Comparison of ENCODE assay signal across 19 cellular contexts in genomic region chr16:89844739-89845339, GRCh38. TPM values are rescaled to one million over a fixed set of nuclear protein-coding genes. Genes with fewer than 3 reads are reported as not detected.
DNase-seq lines count a peak whose midpoint lies in the region; ATAC-seq and TF ChIP-seq lines count a peak whose summit lies in the region.
"Had no signal": no experiment of that assay in that cellular context is flagged by ENCODE, and none has a peak within 500 bp of the region (broad histone marks: within the 10 kb centered on the region; RNA-seq: fewer than 3 reads in every experiment).

No MANE protein-coding gene starts in this region.

- H3K56ac ChIP-seq in H9 (ENCODE audit: insufficient read length, low read depth, low read length), result no peak overlapping the region

- no peaks in the 10 kb centered on the region for H3K27me3 Mint-ChIP-seq in CD8-positive, alpha-beta T cell (ENCODE audit: low read depth)
- H3K27me3 Mint-ChIP-seq in H9 (ENCODE audit: low read depth), result no peaks in the 10 kb centered on the region
- no peaks in the 10 kb centered on the region for H3K27me3 Mint-ChIP-seq in natural killer cell treated with Interleukin-12 subunit alpha and Interleukin-12 subunit beta and Interleukin-15 and Interleukin-18, amount 100 ng/mL, for 72 hours
- H3K27me3 Mint-ChIP-seq in naive thymus-derived CD4-positive, alpha-beta T cell, result peaks cover 0 to 5% (median 0%) of the 10 kb centered on the region in 5 donors
- H3K27me3 Mint-ChIP-seq in activated CD4-positive, alpha-beta T cell treated with anti-CD3 and anti-CD28 coated beads, Interleukin-2, amount 10 ng/mL, durations not matched to agents 24 days and 14 days, result no peaks in the 10 kb centered on the region

- CTCF ChIA-PET in CD8-positive, alpha-beta T cell (lab: Charles Lee), result interaction anchor here (1.5 to 3.1 kb wide), 3 partner anchors 15 to 145 kb away, joined by 3 to 10 read pairs (median 9); no protein-coding TSS in a partner anchor
- CTCF ChIA-PET in naive thymus-derived CD4-positive, alpha-beta T cell (lab: Charles Lee), result no interaction called here

- no peak overlapping the region for H2BK15ac ChIP-seq in H9 (ENCODE audit: low read depth, low read length)

- no peak for TF ChIP-seq CTCF in CD8-positive, alpha-beta T cell (IDR thresholded peaks at IDR 0.05)
- TF ChIP-seq CTCF in H9 (conservative IDR thresholded peaks at IDR 0.05), result no peak
- no peak for TF ChIP-seq CTCF in SU-DHL-6 (IDR thresholded peaks at IDR 0.05; ENCODE audit: insufficient read depth, low read length, poor library complexity, severe bottlenecking)

- H3F3A ChIP-seq in SU-DHL-6 (ENCODE audit: insufficient read depth), result peaks cover 23% of the 10 kb centered on the region

- H3K23me2 ChIP-seq in H9 (ENCODE audit: insufficient read length, low read depth, low read length, poor library complexity, severe bottlenecking), result no peaks in the 10 kb centered on the region

- no peak overlapping the region for H2BK5ac ChIP-seq in H9 (ENCODE audit: insufficient read length, low read length)

- no peak overlapping the region for H3K4me3 ChIP-seq in CD8-positive, alpha-beta T cell (ENCODE audit: low read depth, low read length)
- H3K4me3 ChIP-seq in SU-DHL-6 (ENCODE audit: insufficient read depth, low read length, poor library complexity, severe bottlenecking), result no peak overlapping the region
- H3K4me3 ChIP-seq in naive thymus-derived CD4-positive, alpha-beta T cell (ENCODE audit: low read length), result no peak overlapping the region
- H3K4me3 ChIP-seq: GM23248, SJCRH30 had no signal

- no peaks in the 10 kb centered on the region for H3K79me1 ChIP-seq in H9 (ENCODE audit: insufficient read depth, low read depth, low read length, poor library complexity, severe bottlenecking)

- 0 out of 2 replicates have a peak overlapping the region, but pooled peaks have one; percentile 31 for H3K14ac ChIP-seq in H9 (ENCODE audit: insufficient read depth, low read length)

- H2BK120ac ChIP-seq in H9 (ENCODE audit: low read depth, low read length, poor library complexity, severe bottlenecking), result no peak overlapping the region

- H3K4me1 Mint-ChIP-seq in CD8-positive, alpha-beta T cell (ENCODE audit: low read depth), result peaks cover 15% of the 10 kb centered on the region
- peaks cover 5 to 8% of the 10 kb centered on the region in 2 experiments; a peak in 3 of 4 replicates for H3K4me1 Mint-ChIP-seq in H9
- peaks cover 6 to 18% of the 10 kb centered on the region in 2 donors for H3K4me1 Mint-ChIP-seq in natural killer cell treated with Interleukin-12 subunit alpha and Interleukin-12 subunit beta and Interleukin-15 and Interleukin-18, amount 100 ng/mL, for 72 hours (ENCODE audit: low read depth in 2 of 2)
- peaks cover 3 to 13% (median 10%) of the 10 kb centered on the region in 7 donors for H3K4me1 Mint-ChIP-seq in naive thymus-derived CD4-positive, alpha-beta T cell
- peaks cover 10% of the 10 kb centered on the region for H3K4me1 Mint-ChIP-seq in activated CD4-positive, alpha-beta T cell treated with anti-CD3 and anti-CD28 coated beads, Interleukin-2, amount 10 ng/mL, durations not matched to agents 24 days and 14 days

- peak overlapping the region; percentile 29 for H3K4me3 Mint-ChIP-seq in CD8-positive, alpha-beta T cell
- H3K4me3 Mint-ChIP-seq in H9, result no peak overlapping the region
- H3K4me3 Mint-ChIP-seq in natural killer cell treated with Interleukin-12 subunit alpha and Interleukin-12 subunit beta and Interleukin-15 and Interleukin-18, amount 100 ng/mL, for 72 hours, result peak overlapping the region; percentile 25
- H3K4me3 Mint-ChIP-seq in naive thymus-derived CD4-positive, alpha-beta T cell, result peak overlapping the region in 5 of 10 donors; percentile 44 to 64 (median 54)
- no peak overlapping the region for H3K4me3 Mint-ChIP-seq in activated CD4-positive, alpha-beta T cell treated with anti-CD3 and anti-CD28 coated beads, Interleukin-2, amount 10 ng/mL, durations not matched to agents 24 days and 14 days

- H3K9ac ChIP-seq in H9 (ENCODE audit: extremely low read depth, insufficient read length, low read length) (no peak overlapping the region), SU-DHL-6 (ENCODE audit: low read length) (peak overlapping the region; percentile 45)
- H3K9ac ChIP-seq: GM23248 had no signal

- H4K91ac ChIP-seq in H9 (ENCODE audit: insufficient read length, low read depth, low read length), result no peak overlapping the region

- H3K4me1 ChIP-seq in CD8-positive, alpha-beta T cell (ENCODE audit: insufficient read depth, low read length), result peaks cover 24% of the 10 kb centered on the region
- no peaks in the 10 kb centered on the region; the same call in 1 of the 2 replicates for H3K4me1 ChIP-seq in H9 (ENCODE audit: insufficient read depth, low read length)
- peaks cover 3 to 17% of the 10 kb centered on the region in 2 donors for H3K4me1 ChIP-seq in naive thymus-derived CD4-positive, alpha-beta T cell (ENCODE audit: control insufficient read depth in 2 of 2, insufficient read depth in 2 of 2, low read length in 2 of 2)

- no peak overlapping the region for H3T11ph ChIP-seq in H9 (ENCODE audit: low read length)

- no peaks in the 10 kb centered on the region for H3K36me3 ChIP-seq in CD8-positive, alpha-beta T cell (ENCODE audit: insufficient read depth, low read length)
- no peaks in the 10 kb centered on the region for H3K36me3 ChIP-seq in SU-DHL-6 (ENCODE audit: low read length)
- no peaks in the 10 kb centered on the region for H3K36me3 ChIP-seq in naive thymus-derived CD4-positive, alpha-beta T cell (ENCODE audit: control insufficient read depth in 2 of 3, insufficient read depth in 3 of 3, low read length in 3 of 3)
- H3K36me3 ChIP-seq: SJCRH30 had no signal

- H3K9me3 Mint-ChIP-seq in CD8-positive, alpha-beta T cell, result no peaks in the 10 kb centered on the region
- no peaks in the 10 kb centered on the region for H3K9me3 Mint-ChIP-seq in H9
- no peaks in the 10 kb centered on the region for H3K9me3 Mint-ChIP-seq in natural killer cell treated with Interleukin-12 subunit alpha and Interleukin-12 subunit beta and Interleukin-15 and Interleukin-18, amount 100 ng/mL, for 72 hours
- no peaks in the 10 kb centered on the region for H3K9me3 Mint-ChIP-seq in naive thymus-derived CD4-positive, alpha-beta T cell
- H3K9me3 Mint-ChIP-seq in activated CD4-positive, alpha-beta T cell treated with anti-CD3 and anti-CD28 coated beads, Interleukin-2, amount 10 ng/mL, durations not matched to agents 24 days and 14 days, result no peaks in the 10 kb centered on the region
- H3K9me3 Mint-ChIP-seq: CD14-positive monocyte had no signal

- no peak overlapping the region for H4K8ac ChIP-seq in H9 (replicated peaks; ENCODE audit: insufficient read length, low read depth, low read length)

- no peak overlapping the region for H3K27ac ChIP-seq in CD8-positive, alpha-beta T cell (ENCODE audit: low read depth, low read length)
- H3K27ac ChIP-seq in H9 (ENCODE audit: insufficient read length, low read depth, low read length) (no peak overlapping the region), SU-DHL-6 (ENCODE audit: low read depth, low read length) (peak overlapping the region; percentile 88)
- no peak overlapping the region for H3K27ac ChIP-seq in naive thymus-derived CD4-positive, alpha-beta T cell (ENCODE audit: low read depth, low read length)
- H3K27ac ChIP-seq: GM23248, SJCRH30 had no signal

- intact Hi-C loops in CD8-positive, alpha-beta T cell (cut with DNase I, micrococcal nuclease), result no loop called here
- intact Hi-C loops in naive thymus-derived CD4-positive, alpha-beta T cell (cut with micrococcal nuclease), result no loop called here
- intact Hi-C loops in activated CD4-positive, alpha-beta T cell treated with anti-CD3 and anti-CD28 coated beads, Interleukin-2, amount 10 ng/mL, durations not matched to agents 24 days and 14 days (cut with micrococcal nuclease), result no loop called here

- H3K9me3 ChIP-seq in CD8-positive, alpha-beta T cell (ENCODE audit: low read length), result no peaks in the 10 kb centered on the region
- H3K9me3 ChIP-seq in H9 (ENCODE audit: control insufficient read depth, low read depth, low read length) (no peaks in the 10 kb centered on the region), SU-DHL-6 (ENCODE audit: insufficient read depth, low read length) (no peaks in the 10 kb centered on the region)
- H3K9me3 ChIP-seq in naive thymus-derived CD4-positive, alpha-beta T cell (ENCODE audit: control insufficient read depth in 2 of 3, low read length in 3 of 3), result no peaks in the 10 kb centered on the region
- H3K9me3 ChIP-seq: SJCRH30 had no signal

- no peak overlapping the region for H4K5ac ChIP-seq in H9 (ENCODE audit: insufficient read length, low read depth, low read length)

- H3K4ac ChIP-seq in H9 (ENCODE audit: low read depth, low read length), result no peak overlapping the region

- H2BK12ac ChIP-seq in H9 (ENCODE audit: insufficient read length, low read depth, low read length), result no peak overlapping the region

- no peak overlapping the region for H3K23ac ChIP-seq in H9 (ENCODE audit: insufficient read length, low read depth, low read length)

- no peak overlapping the region for H2BK20ac ChIP-seq in H9 (ENCODE audit: low read depth, low read length, poor library complexity, severe bottlenecking)

- H4K20me1 ChIP-seq in H9 (ENCODE audit: control insufficient read depth, insufficient read depth, insufficient read length) (peaks cover 2% of the 10 kb centered on the region), SU-DHL-6 (ENCODE audit: low read depth, low read length) (no peaks in the 10 kb centered on the region)

- no peaks in the 10 kb centered on the region for H3K9me2 ChIP-seq in SU-DHL-6 (replicated peaks; ENCODE audit: insufficient read depth, low read length)

- WGBS in H9 (ENCODE audit: extremely low coverage, insufficient read length, low lambda C conversion rate), result no CpG with 5 or more reads among the region's 13 CpGs

- no peak overlapping the region for H3K4me2 ChIP-seq in H9 (ENCODE audit: insufficient read depth, insufficient read length, low read length)
- H3K4me2 ChIP-seq in SU-DHL-6 (ENCODE audit: low read depth, low read length, poor library complexity, severe bottlenecking), result peak overlapping the region; percentile 53

- no peaks in the 10 kb centered on the region for H3K36me3 Mint-ChIP-seq in CD8-positive, alpha-beta T cell
- peaks cover 0 to 3% (median 0%) of the 10 kb centered on the region in 3 experiments; a peak in 1 of 7 replicates for H3K36me3 Mint-ChIP-seq in H9 (ENCODE audit: insufficient read depth in 1 of 3, low read depth in 3 of 3)
- H3K36me3 Mint-ChIP-seq in natural killer cell treated with Interleukin-12 subunit alpha and Interleukin-12 subunit beta and Interleukin-15 and Interleukin-18, amount 100 ng/mL, for 72 hours, result no peaks in the 10 kb centered on the region
- no peaks in the 10 kb centered on the region for H3K36me3 Mint-ChIP-seq in naive thymus-derived CD4-positive, alpha-beta T cell
- H3K36me3 Mint-ChIP-seq in activated CD4-positive, alpha-beta T cell treated with anti-CD3 and anti-CD28 coated beads, Interleukin-2, amount 10 ng/mL, durations not matched to agents 24 days and 14 days (ENCODE audit: low read depth), result no peaks in the 10 kb centered on the region
- H3K36me3 Mint-ChIP-seq: CD14-positive monocyte had no signal

- no peaks in the 10 kb centered on the region for H3K79me2 ChIP-seq in H9 (ENCODE audit: insufficient read depth, low read length)
- H3K79me2 ChIP-seq in SU-DHL-6 (ENCODE audit: insufficient read depth, low read length), result no peaks in the 10 kb centered on the region

- H2AFZ ChIP-seq in H9 (ENCODE audit: low read length), result no peak overlapping the region
- H2AFZ ChIP-seq in SU-DHL-6 (ENCODE audit: low read depth, low read length, severe bottlenecking), result peak overlapping the region; percentile 79
- H2AFZ ChIP-seq: GM23248 had no signal

- no peaks in the 10 kb centered on the region for H3K27me3 ChIP-seq in CD8-positive, alpha-beta T cell (ENCODE audit: insufficient read depth, low read length)
- H3K27me3 ChIP-seq in H9 (ENCODE audit: insufficient read depth, low read length) (no peaks in the 10 kb centered on the region), SU-DHL-6 (ENCODE audit: low read length) (no peaks in the 10 kb centered on the region)
- no peaks in the 10 kb centered on the region for H3K27me3 ChIP-seq in naive thymus-derived CD4-positive, alpha-beta T cell (ENCODE audit: control insufficient read depth in 2 of 2, insufficient read depth in 2 of 2, low read length in 2 of 2)
- H3K27me3 ChIP-seq: SJCRH30 had no signal

- no peak overlapping the region for H3K18ac ChIP-seq in H9 (ENCODE audit: insufficient read length, low read depth, low read length)

- POLR2A ChIA-PET in CD8-positive, alpha-beta T cell (lab: Charles Lee), result no interaction called here
- POLR2A ChIA-PET in naive thymus-derived CD4-positive, alpha-beta T cell (lab: Charles Lee), result interaction anchor here (1.1 to 1.2 kb wide), 2 partner anchors 15 to 23 kb away, joined by 3 read pairs; no protein-coding TSS in a partner anchor

- DNase-seq in CD8-positive, alpha-beta T cell, result peak in 1 of 7 experiments; percentile 5
- no peak for DNase-seq in H9
- DNase-seq in natural killer cell treated with Interleukin-12 subunit alpha and Interleukin-12 subunit beta and Interleukin-15 and Interleukin-18, amount 100 ng/mL, for 72 hours (ENCODE audit: low spot score), result no peak
- no peak for DNase-seq in glomerular visceral epithelial cell (ENCODE audit: extremely low spot score)
- DNase-seq in naive thymus-derived CD4-positive, alpha-beta T cell, result no peak
- no peak for DNase-seq in activated CD4-positive, alpha-beta T cell treated with anti-CD3 and anti-CD28 coated beads, Interleukin-2, amount 10 ng/mL, durations not matched to agents 24 days and 14 days
- DNase-seq: COR-L47, GDM1, GM23248, IMR-90, NCI-H1092, NCI-H1436 treated with DMSO at 0.1 percent for 48 hours, NCI-H2029, NCI-H345, NCI-H524 treated with DMSO at 0.1 percent for 48 hours, SJCRH30 had no signal

- no peak overlapping the region for H3K27ac Mint-ChIP-seq in CD8-positive, alpha-beta T cell
- H3K27ac Mint-ChIP-seq in H9, result no peak overlapping the region
- H3K27ac Mint-ChIP-seq in natural killer cell treated with Interleukin-12 subunit alpha and Interleukin-12 subunit beta and Interleukin-15 and Interleukin-18, amount 100 ng/mL, for 72 hours, result peak overlapping the region in 1 of 2 donors; percentile 54
- H3K27ac Mint-ChIP-seq in naive thymus-derived CD4-positive, alpha-beta T cell, result peak overlapping the region in 2 of 9 donors; percentile 15 to 46
- no peak overlapping the region for H3K27ac Mint-ChIP-seq in activated CD4-positive, alpha-beta T cell treated with anti-CD3 and anti-CD28 coated beads, Interleukin-2, amount 10 ng/mL, durations not matched to agents 24 days and 14 days
- H3K27ac Mint-ChIP-seq: CD14-positive monocyte had no signal

- no peak overlapping the region for H2AK5ac ChIP-seq in H9 (ENCODE audit: insufficient read length, low read length)

- no peak for ATAC-seq in CD8-positive, alpha-beta T cell
- no peak for ATAC-seq in natural killer cell treated with Interleukin-12 subunit alpha and Interleukin-12 subunit beta and Interleukin-15 and Interleukin-18, amount 100 ng/mL, for 72 hours
- no peak for ATAC-seq in naive thymus-derived CD4-positive, alpha-beta T cell
- ATAC-seq: Panc1 had no signal

RNA-seq across cellular contexts. Expression of gene SPIRE2, which starts 16.6 kb away (rescaled TPM):
- total RNA-seq in CD8-positive, alpha-beta T cell, result under 1 TPM in 1 of 2 experiments, not detected in 1; 0.76 TPM
- 6.7 and 6.9 TPM in 2 replicates for total RNA-seq in H9 (2021)
- 1 to 10 TPM; 2.5 to 3.9 TPM for total RNA-seq in natural killer cell treated with Interleukin-12 subunit alpha and Interleukin-12 subunit beta and Interleukin-15 and Interleukin-18, amount 100 ng/mL, for 72 hours
- 1 to 10 TPM; 1.2 to 3.5 (median 3.0) TPM for total RNA-seq in naive thymus-derived CD4-positive, alpha-beta T cell
- polyA plus RNA-seq in naive thymus-derived CD4-positive, alpha-beta T cell, result under 1 TPM; 0.32 to 0.35 TPM
- total RNA-seq in activated CD4-positive, alpha-beta T cell treated with anti-CD3 and anti-CD28 coated beads, Interleukin-2, amount 10 ng/mL, durations not matched to agents 24 days and 14 days, result 1.9 and 2.0 TPM in 2 replicates

RNA-seq across cellular contexts. Expression of gene FANCA, which starts 28.4 kb away (rescaled TPM):
- 1 to 10 TPM; 5.6 to 7.5 TPM for total RNA-seq in CD8-positive, alpha-beta T cell
- total RNA-seq in H9 (2021), result 84.3 and 106 TPM in 2 replicates
- 100 to 1,000 TPM in 1 of 2 donors, 10 to 100 TPM in 1; 77.5 to 364 TPM for total RNA-seq in natural killer cell treated with Interleukin-12 subunit alpha and Interleukin-12 subunit beta and Interleukin-15 and Interleukin-18, amount 100 ng/mL, for 72 hours
- 100 to 1,000 TPM in 1 of 5 experiments, 10 to 100 TPM in 1, 1 to 10 TPM in 3; 3.5 to 111 (median 7.9) TPM for total RNA-seq in naive thymus-derived CD4-positive, alpha-beta T cell
- 1 to 10 TPM in 1 of 2 donors, under 1 TPM in 1; 0.59 to 3.4 TPM for polyA plus RNA-seq in naive thymus-derived CD4-positive, alpha-beta T cell
- 226 and 237 TPM in 2 replicates for total RNA-seq in activated CD4-positive, alpha-beta T cell treated with anti-CD3 and anti-CD28 coated beads, Interleukin-2, amount 10 ng/mL, durations not matched to agents 24 days and 14 days

RNA-seq across cellular contexts. Expression of gene TCF25, which starts 28.6 kb away (rescaled TPM):
- 100 to 1,000 TPM; 355 to 421 TPM for total RNA-seq in CD8-positive, alpha-beta T cell
- total RNA-seq in H9 (2021), result 109 and 124 TPM in 2 replicates
- total RNA-seq in natural killer cell treated with Interleukin-12 subunit alpha and Interleukin-12 subunit beta and Interleukin-15 and Interleukin-18, amount 100 ng/mL, for 72 hours, result 100 to 1,000 TPM; 239 to 382 TPM
- total RNA-seq in naive thymus-derived CD4-positive, alpha-beta T cell, result 100 to 1,000 TPM; 200 to 392 (median 262) TPM
- 100 to 1,000 TPM in 1 of 2 donors, 10 to 100 TPM in 1; 68.1 to 122 TPM for polyA plus RNA-seq in naive thymus-derived CD4-positive, alpha-beta T cell
- total RNA-seq in activated CD4-positive, alpha-beta T cell treated with anti-CD3 and anti-CD28 coated beads, Interleukin-2, amount 10 ng/mL, durations not matched to agents 24 days and 14 days, result 192 and 194 TPM in 2 replicates

Comparison
In these comparisons a context has a peak if more than half of its experiments do, and no peak if none do; other contexts are left out.
1. H3K4me3 Mint-ChIP-seq: peak in CD8-positive, alpha-beta T cell (single experiment) and natural killer cell treated with Interleukin-12 subunit alpha and Interleukin-12 subunit beta and Interleukin-15 and Interleukin-18, amount 100 ng/mL, for 72 hours (single experiment); none in H9 (0 of 2) and activated CD4-positive, alpha-beta T cell treated with anti-CD3 and anti-CD28 coated beads, Interleukin-2, amount 10 ng/mL, durations not matched to agents 24 days and 14 days (single experiment).